8 cellular contexts compared by ENCODE assay signal in genomic region chr16:2295056-2295798, GRCh38.
DNase-seq lines count a peak whose midpoint lies in the region; ATAC-seq and TF ChIP-seq lines count a peak whose summit lies in the region.
"Had no signal": no experiment of that assay in that cellular context is flagged by ENCODE, and none has a peak within 500 bp of the region (broad histone marks: within the 10 kb centered on the region; RNA-seq: fewer than 3 reads in every experiment).

No MANE protein-coding gene starts in this region.

- peak; percentile 52 for DNase-seq in CD1c-positive myeloid dendritic cell (ENCODE audit: extremely low spot score)
- peak; percentile 61 for DNase-seq in SIG-M5 treated with dmso at 0.1 percent for 504 hours (lab: John Stamatoyannopoulos, UW; ENCODE audit: unreplicated experiment)
- no peak for DNase-seq in coronary artery (ENCODE audit: low spot score)
- DNase-seq in T-helper 2 cell = no peak
- no peak for DNase-seq in NCI-H2227 (lab: John Stamatoyannopoulos, UW; ENCODE audit: unreplicated experiment)
- DNase-seq: naive thymus-derived CD8-positive, alpha-beta T cell had no signal

- no peak for TF ChIP-seq CTCF in coronary artery (IDR thresholded peaks at IDR 0.05)

- no peak overlapping the region for H3K27ac ChIP-seq in coronary artery

- peak; percentile 71 for ATAC-seq in GM21529 (IDR thresholded peaks at IDR 0.05; ENCODE audit: unreplicated experiment)
- ATAC-seq: naive thymus-derived CD8-positive, alpha-beta T cell; SK-N-SH treated with all-trans-retinoic acid at 6 μM for 48 hours had no signal

- H3K4me3 ChIP-seq in coronary artery = no peak overlapping the region

Comparison
In these comparisons a context has a peak if more than half of its experiments do, and no peak if none do; other contexts are left out.
1. DNase-seq: peak in CD1c-positive myeloid dendritic cell (single experiment) and SIG-M5 treated with dmso at 0.1 percent for 504 hours (single experiment); none in coronary artery (single experiment), T-helper 2 cell (0 of 5) and NCI-H2227 (single experiment).